In the genomic region with DNA sequence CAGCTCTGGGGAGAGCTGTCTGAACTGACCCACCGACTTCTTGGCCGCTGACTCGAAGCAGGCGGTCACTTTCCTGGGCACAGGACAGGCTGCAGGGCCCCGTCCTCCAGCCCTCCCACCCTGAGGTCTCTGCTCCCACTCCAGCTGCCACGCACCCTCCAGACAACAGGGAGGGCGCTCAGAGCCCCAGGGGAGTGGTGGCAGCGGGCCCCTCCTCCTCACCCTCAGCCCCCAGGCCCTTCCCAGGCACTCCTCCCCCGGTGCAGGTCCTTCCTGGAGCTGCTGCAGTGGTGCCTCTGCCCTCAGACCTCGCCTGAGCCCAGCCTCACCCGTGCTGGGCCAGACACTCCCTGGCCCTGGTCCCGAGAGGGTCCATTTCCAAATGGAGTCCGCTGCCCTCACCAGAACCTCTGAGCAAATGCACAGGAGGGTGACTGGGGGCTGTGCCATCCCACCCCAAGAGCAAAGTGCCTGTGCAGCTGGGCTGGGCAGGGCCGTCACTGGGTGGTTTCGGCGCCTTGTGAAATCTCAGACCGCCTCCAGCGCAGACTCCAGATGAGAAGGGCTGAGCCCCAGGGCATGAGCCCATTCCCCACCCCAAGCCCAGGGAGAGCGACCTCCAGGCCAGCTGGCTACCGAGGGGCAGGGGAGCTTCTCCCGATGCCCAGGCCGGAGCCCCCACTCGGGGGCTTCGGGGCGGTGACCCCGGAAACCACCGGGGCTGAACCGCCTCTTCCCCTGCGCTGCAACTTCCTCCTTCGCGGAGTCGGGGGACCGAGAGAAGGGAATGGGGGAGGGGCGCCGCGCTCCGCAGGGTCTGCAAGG, we compare ENCODE assay signal across 8 cellular contexts. TPM values are rescaled to one million over a fixed set of nuclear protein-coding genes. Genes with fewer than 3 reads are reported as not detected.
DNase-seq lines count a peak whose midpoint lies in the region; ATAC-seq and TF ChIP-seq lines count a peak whose summit lies in the region.

No MANE protein-coding gene starts in this region.

- no peaks in the 10 kb centered on the region for H3K27me3 ChIP-seq in RWPE2 (ENCODE audit: insufficient read depth, poor library complexity, severe bottlenecking)
- no peaks in the 10 kb centered on the region for H3K27me3 ChIP-seq in ectodermal cell (ENCODE audit: control insufficient read depth, insufficient read depth, low read length, poor library complexity, severe bottlenecking)
- peaks cover 0 to 12% of the 10 kb centered on the region in 2 donors for H3K27me3 ChIP-seq in muscle layer of colon (ENCODE audit: control insufficient read depth in 1 of 2, insufficient read depth in 2 of 2, low read length in 2 of 2)
- H3K27me3 ChIP-seq in aorta (ENCODE audit: control insufficient read depth in 1 of 2, insufficient read depth in 2 of 2, low read length in 1 of 2), result no peaks in the 10 kb centered on the region

- peak; percentile 18 to 27 for DNase-seq in activated CD4-positive, alpha-beta T cell treated with anti-CD3 and anti-CD28 coated beads for 4 hours
- DNase-seq in activated CD4-positive, alpha-beta T cell treated with anti-CD3 and anti-CD28 coated beads for 1 hour, result no peak
- DNase-seq in RWPE2 (ENCODE audit: low spot score) (no peak), aorta (peak; percentile 75 to 77), D341Med (ENCODE audit: low spot score) (no peak)

- WGBS in ectodermal cell, 2 experiments, result 15 to 16% methylated on average over 37 of the region's 37 CpGs
- 10 to 12% methylated on average over 25 to 37 of the region's 37 CpGs for WGBS in aorta, 2 donors

- TF ChIP-seq CTCF in RWPE2 (IDR thresholded peaks at IDR 0.05; ENCODE audit: poor library complexity, severe bottlenecking), result no peak

- no peaks in the 10 kb centered on the region for H3K9me3 ChIP-seq in RWPE2 (ENCODE audit: severe bottlenecking)
- H3K9me3 ChIP-seq in ectodermal cell (ENCODE audit: control insufficient read depth, low read length), result no peaks in the 10 kb centered on the region
- no peaks in the 10 kb centered on the region for H3K9me3 ChIP-seq in muscle layer of colon (ENCODE audit: low read length)
- H3K9me3 ChIP-seq in aorta (ENCODE audit: control insufficient read depth, low read length), result no peaks in the 10 kb centered on the region

- peak; percentile 18 for ATAC-seq in HG03025 (IDR thresholded peaks at IDR 0.05; ENCODE audit: low FRiP score, unreplicated experiment)
- 0 out of 3 replicates have a peak, but pooled peaks have one; percentile 3 for ATAC-seq in RWPE2 (ENCODE audit: low read depth)
- ATAC-seq in aorta (ENCODE audit: low FRiP score), result peak; percentile 40

- H3K27ac ChIP-seq in RWPE2 (ENCODE audit: poor library complexity, severe bottlenecking), result peak overlapping the region; percentile 38
- no peak overlapping the region for H3K27ac ChIP-seq in ectodermal cell (ENCODE audit: insufficient read depth, low read depth, low read length, poor library complexity, severe bottlenecking)
- peak overlapping the region; percentile 70 for H3K27ac ChIP-seq in muscle layer of colon (ENCODE audit: low read depth, low read length)
- no peak overlapping the region for H3K27ac ChIP-seq in aorta (ENCODE audit: low read depth in 1 of 2, low read length in 2 of 2)

- H3K4me1 ChIP-seq in RWPE2 (ENCODE audit: insufficient read depth, poor library complexity, severe bottlenecking) (no peaks in the 10 kb centered on the region), ectodermal cell (ENCODE audit: control insufficient read depth, insufficient read depth, low read length) (peaks cover 14% of the 10 kb centered on the region), muscle layer of colon (ENCODE audit: insufficient read depth, low read length) (peaks cover 6% of the 10 kb centered on the region), aorta (ENCODE audit: control insufficient read depth in 1 of 2, insufficient read depth in 2 of 2, low read length in 2 of 2) (no peaks in the 10 kb centered on the region)

- intact Hi-C loops in aorta (cut with DNase I), result no loop called here

- H3K9ac ChIP-seq in muscle layer of colon (ENCODE audit: low read length), result no peak overlapping the region

- H3K36me3 ChIP-seq in RWPE2 (ENCODE audit: low read depth) (peaks cover 36% of the 10 kb centered on the region), ectodermal cell (ENCODE audit: control insufficient read depth, insufficient read depth, low read length) (peaks cover 4% of the 10 kb centered on the region), muscle layer of colon (ENCODE audit: insufficient read depth, low read length) (peaks cover 8% of the 10 kb centered on the region), aorta (ENCODE audit: control insufficient read depth in 1 of 2, insufficient read depth in 2 of 2, low read length in 1 of 2) (peaks cover 0 to 2% of the 10 kb centered on the region in 2 donors)

- H3K4me3 ChIP-seq in RWPE2 (ENCODE audit: severe bottlenecking) (peak overlapping the region; percentile 42), ectodermal cell (ENCODE audit: insufficient read depth, low read depth, low read length) (peak overlapping the region; percentile 74), muscle layer of colon (ENCODE audit: low read depth in 1 of 2, low read length in 2 of 2) (peak overlapping the region; percentile 59 to 69), aorta (ENCODE audit: low read length in 2 of 2) (peak overlapping the region; percentile 48 to 51)

RNA-seq across cellular contexts. Expression of gene CYBA, which starts 0.7 kb away (rescaled TPM):
- polyA plus RNA-seq in ectodermal cell (2013, experiment 1 of 4), result 70.9 TPM
- 74.3 TPM for polyA plus RNA-seq in ectodermal cell (2013, experiment 2 of 4)
- 66.9 TPM for polyA plus RNA-seq in ectodermal cell (2013, experiment 3 of 4)
- polyA plus RNA-seq in ectodermal cell (2013, experiment 4 of 4), result 74.6 TPM
- 100 to 1,000 TPM in 1 of 2 donors, 10 to 100 TPM in 1; 79.2 to 148 TPM for total RNA-seq in aorta
- polyA plus RNA-seq in aorta, result 100 to 1,000 TPM in 1 of 2 donors, 10 to 100 TPM in 1; 99.0 to 107 TPM

RNA-seq across cellular contexts. Expression of gene IL17C, which starts 11.8 kb away (rescaled TPM):
- not detected for polyA plus RNA-seq in ectodermal cell (2013, experiment 1 of 4)
- polyA plus RNA-seq in ectodermal cell (2013, experiment 2 of 4), result 0.20 TPM
- polyA plus RNA-seq in ectodermal cell (2013, experiment 3 of 4), result not detected
- polyA plus RNA-seq in ectodermal cell (2013, experiment 4 of 4), result not detected
- not detected for total RNA-seq in aorta
- not detected for polyA plus RNA-seq in aorta

RNA-seq across cellular contexts. Expression of gene MVD, which starts 12.8 kb away (rescaled TPM):
- 63.8 TPM for polyA plus RNA-seq in ectodermal cell (2013, experiment 1 of 4)
- 57.7 TPM for polyA plus RNA-seq in ectodermal cell (2013, experiment 2 of 4)
- polyA plus RNA-seq in ectodermal cell (2013, experiment 3 of 4), result 32.9 TPM
- 37.4 TPM for polyA plus RNA-seq in ectodermal cell (2013, experiment 4 of 4)
- 10 to 100 TPM; 26.0 to 26.6 TPM for total RNA-seq in aorta
- polyA plus RNA-seq in aorta, result 10 to 100 TPM; 19.8 to 57.6 TPM

RNA-seq across cellular contexts. Expression of gene SNAI3, which starts 36.2 kb away (rescaled TPM):
- 0.22 TPM for polyA plus RNA-seq in ectodermal cell (2013, experiment 1 of 4)
- 0.32 TPM for polyA plus RNA-seq in ectodermal cell (2013, experiment 2 of 4)
- not detected for polyA plus RNA-seq in ectodermal cell (2013, experiment 3 of 4)
- 0.45 TPM for polyA plus RNA-seq in ectodermal cell (2013, experiment 4 of 4)
- under 1 TPM; 0.27 to 0.71 TPM for total RNA-seq in aorta
- 1 to 10 TPM in 1 of 2 donors, not detected in 1; 1.6 TPM for polyA plus RNA-seq in aorta

RNA-seq across cellular contexts. Expression of gene RNF166, which starts 56.1 kb away (rescaled TPM):
- 36.8 TPM for polyA plus RNA-seq in ectodermal cell (2013, experiment 1 of 4)
- polyA plus RNA-seq in ectodermal cell (2013, experiment 2 of 4), result 33.2 TPM
- polyA plus RNA-seq in ectodermal cell (2013, experiment 3 of 4), result 30.4 TPM
- 34.9 TPM for polyA plus RNA-seq in ectodermal cell (2013, experiment 4 of 4)
- 10 to 100 TPM; 18.0 to 39.4 TPM for total RNA-seq in aorta
- polyA plus RNA-seq in aorta, result 10 to 100 TPM; 16.2 to 27.4 TPM

Comparison
In these comparisons a context has a peak if more than half of its experiments do, and no peak if none do; other contexts are left out.
1. DNase-seq: peak in activated CD4-positive, alpha-beta T cell treated with anti-CD3 and anti-CD28 coated beads for 4 hours (2 of 2) and aorta (2 of 2); none in activated CD4-positive, alpha-beta T cell treated with anti-CD3 and anti-CD28 coated beads for 1 hour (single experiment), RWPE2 (single experiment) and D341Med (single experiment).
2. H3K27ac ChIP-seq: peak in RWPE2 (single experiment) and muscle layer of colon (single experiment); none in ectodermal cell (single experiment) and aorta (0 of 2).
3. Peak in every context shown above with its lines, with median percentiles within 50 percentile points of each other: ATAC-seq and H3K4me3 ChIP-seq.